16 cellular contexts compared by ENCODE assay signal in genomic region chr6:105178636-105179035, GRCh38. TPM values are rescaled to one million over a fixed set of nuclear protein-coding genes. Genes with fewer than 3 reads are reported as not detected.
DNase-seq lines count a peak whose midpoint lies in the region; ATAC-seq and TF ChIP-seq lines count a peak whose summit lies in the region.
"Had no signal": no experiment of that assay in that cellular context is flagged by ENCODE, and none has a peak within 500 bp of the region (broad histone marks: within the 10 kb centered on the region; RNA-seq: fewer than 3 reads in every experiment).

No MANE protein-coding gene starts in this region.

- no peak overlapping the region for H2AK5ac ChIP-seq in IMR-90 (ENCODE audit: low read depth, low read length)

- peaks cover 33% of the 10 kb centered on the region for H3K4me1 Mint-ChIP-seq in mesothelial cell of epicardium
- H3K4me1 Mint-ChIP-seq in CD8-positive, alpha-beta memory T cell = peaks cover 0 to 14% (median 2%) of the 10 kb centered on the region in 3 donors

- H4K5ac ChIP-seq in IMR-90 (ENCODE audit: low read depth, low read length) = peak overlapping the region; percentile 1; the same call in 1 of the 2 replicates

- H3K27ac ChIP-seq in ACC112 (ENCODE audit: low read depth, low read length) (peak overlapping the region; percentile 98), IMR-90 (ENCODE audit: insufficient read depth, low read length) (peak overlapping the region; percentile 43; the same call in 1 of the 2 replicates)
- H3K27ac ChIP-seq in CD8-positive, alpha-beta memory T cell (ENCODE audit: low read depth, low read length) = no peak overlapping the region
- H3K27ac ChIP-seq: BLaER1, gastroesophageal sphincter, left lung had no signal

- peaks cover 2% of the 10 kb centered on the region for H3K36me3 Mint-ChIP-seq in mesothelial cell of epicardium
- no peaks in the 10 kb centered on the region for H3K36me3 Mint-ChIP-seq in CD8-positive, alpha-beta memory T cell
- H3K36me3 Mint-ChIP-seq: activated naive CD4-positive, alpha-beta T cell treated with anti-CD3 and anti-CD28 coated beads, Interleukin-2, amount 10 ng/mL, durations not matched to agents 7 days and 5 days had no signal

- CTCF ChIA-PET in IMR-90 (lab: Yijun Ruan, JAX) = no interaction called here
- CTCF ChIA-PET in CD8-positive, alpha-beta memory T cell (lab: Charles Lee) = no interaction called here

- no peak overlapping the region; the same call in 1 of the 2 replicates for H3K14ac ChIP-seq in IMR-90 (replicated peaks; ENCODE audit: low read depth, low read length)

- no peaks in the 10 kb centered on the region; the same call in 1 of the 2 replicates for H3K9me1 ChIP-seq in IMR-90 (ENCODE audit: insufficient read depth, low read length)

- peaks cover 2% of the 10 kb centered on the region for H3K9me3 Mint-ChIP-seq in mesothelial cell of epicardium
- no peaks in the 10 kb centered on the region for H3K9me3 Mint-ChIP-seq in CD8-positive, alpha-beta memory T cell
- H3K9me3 Mint-ChIP-seq: activated naive CD4-positive, alpha-beta T cell treated with anti-CD3 and anti-CD28 coated beads, Interleukin-2, amount 10 ng/mL, durations not matched to agents 7 days and 5 days had no signal

- H4K91ac ChIP-seq in IMR-90 (ENCODE audit: insufficient read depth, low read depth, low read length) = peak overlapping the region; percentile 33; the same call in 1 of the 2 replicates

- H2AK9ac ChIP-seq in IMR-90 (replicated peaks; ENCODE audit: low read depth, low read length, poor library complexity) = no peak overlapping the region

- H3K27ac Mint-ChIP-seq in mesothelial cell of epicardium = peak overlapping the region; percentile 90
- H3K27ac Mint-ChIP-seq in CD8-positive, alpha-beta memory T cell = no peak overlapping the region
- H3K27ac Mint-ChIP-seq: activated naive CD4-positive, alpha-beta T cell treated with anti-CD3 and anti-CD28 coated beads, Interleukin-2, amount 10 ng/mL, durations not matched to agents 7 days and 5 days had no signal

- peak overlapping the region; percentile 56; the same call in 1 of the 2 replicates for H3K18ac ChIP-seq in IMR-90 (ENCODE audit: low read depth, low read length)

- peaks cover 17% of the 10 kb centered on the region for H3K79me2 ChIP-seq in ACC112 (ENCODE audit: control insufficient read depth, insufficient read depth, low read length, unreplicated experiment)

- peak overlapping the region; percentile 99 for H2BK5ac ChIP-seq in IMR-90 (ENCODE audit: low read depth, low read length, poor library complexity, severe bottlenecking)

- peak overlapping the region; percentile 73 for H3K4me3 Mint-ChIP-seq in mesothelial cell of epicardium
- H3K4me3 Mint-ChIP-seq in CD8-positive, alpha-beta memory T cell = peak overlapping the region in 1 of 7 donors; percentile 8
- H3K4me3 Mint-ChIP-seq: activated naive CD4-positive, alpha-beta T cell treated with anti-CD3 and anti-CD28 coated beads, Interleukin-2, amount 10 ng/mL, durations not matched to agents 7 days and 5 days had no signal

- no peak; the same call in 1 of the 2 replicates for TF ChIP-seq POLR2A in IMR-90 (IDR thresholded peaks at IDR 0.05; ENCODE audit: low read depth, low read length)

- peak overlapping the region; percentile 58 to 79; a peak in 3 of 4 replicates for H4K8ac ChIP-seq in IMR-90 (ENCODE audit: low read depth in 2 of 2, low read length in 2 of 2)

- H3K9ac ChIP-seq in IMR-90 (ENCODE audit: low read depth, low read length) = no peak overlapping the region
- H3K9ac ChIP-seq: BLaER1 had no signal

- peaks cover 4 to 33% of the 10 kb centered on the region in 2 experiments; a peak in 3 of 4 replicates for H3K79me1 ChIP-seq in IMR-90 (ENCODE audit: low read depth in 1 of 2, low read length in 2 of 2)

- H3K4me2 ChIP-seq in IMR-90 (ENCODE audit: low read depth, low read length) = peak overlapping the region; percentile 85; the same call in 1 of the 2 replicates

- no peaks in the 10 kb centered on the region for H3K27me3 Mint-ChIP-seq in mesothelial cell of epicardium (ENCODE audit: low read depth)
- peaks cover 33 to 59% of the 10 kb centered on the region in 2 donors for H3K27me3 Mint-ChIP-seq in CD8-positive, alpha-beta memory T cell

- H2BK20ac ChIP-seq in IMR-90 (ENCODE audit: low read depth, low read length) = peak overlapping the region; percentile 75; the same call in 1 of the 2 replicates

- H3K56ac ChIP-seq in IMR-90 (ENCODE audit: extremely low read depth, insufficient read depth, low read length) = peak overlapping the region; percentile 66; the same call in 1 of the 2 replicates

- no peaks in the 10 kb centered on the region for H3K27me3 ChIP-seq in ACC112 (ENCODE audit: insufficient read depth, low read length)
- no peaks in the 10 kb centered on the region for H3K27me3 ChIP-seq in IMR-90 (ENCODE audit: control insufficient read depth, insufficient read depth, low read length)
- no peaks in the 10 kb centered on the region for H3K27me3 ChIP-seq in CD8-positive, alpha-beta memory T cell (ENCODE audit: insufficient read depth, low read length, poor library complexity, severe bottlenecking)

- WGBS in IMR-90 (ENCODE audit: extremely low coverage in 2 of 2, insufficient read length in 1 of 2), 2 experiments = 80% methylated on average over 1 of the region's 5 CpGs; no CpG with 5 or more reads in 1 of the 2 experiments

- H3K4me1 ChIP-seq in ACC112 (ENCODE audit: control insufficient read depth, insufficient read depth, low read length, unreplicated experiment) = peaks cover 16% of the 10 kb centered on the region
- H3K4me1 ChIP-seq in IMR-90 (ENCODE audit: control insufficient read depth, insufficient read depth, low read length) = peaks cover 2% of the 10 kb centered on the region; the same call in 1 of the 2 replicates
- no peaks in the 10 kb centered on the region for H3K4me1 ChIP-seq in CD8-positive, alpha-beta memory T cell (ENCODE audit: insufficient read depth, low read length)

- in situ Hi-C loops in IMR-90 (cut with MboI; ENCODE audit: low sequenced_read_pairs) = no loop called here
- in situ Hi-C loops in ACHN (cut with HindIII; ENCODE audit: low pct_ligation_motif_present, low pct_unique_long_range_greater_than_20kb, low sequenced_read_pairs) = no loop called here

- intact Hi-C loops in IMR-90 (cut with micrococcal nuclease) = loop anchor here (5.0 kb wide), 2 partner anchors 64 to 184 kb away; no protein-coding TSS in a partner anchor

- DNase-seq in IMR-90 (no peak), dermis blood vessel endothelial cell (peak; percentile 7), mesothelial cell of epicardium (ENCODE audit: low spot score in 2 of 2, unreplicated experiment in 2 of 2) (no peak), ACHN (no peak), C1 segment of cervical spinal cord (lab: John Stamatoyannopoulos, UW) (no peak)
- no peak for DNase-seq in CD8-positive, alpha-beta memory T cell
- DNase-seq: activated naive CD4-positive, alpha-beta T cell treated with anti-CD3 and anti-CD28 coated beads, Interleukin-2, amount 10 ng/mL, durations not matched to agents 7 days and 5 days; cortex of kidney; left lung; NCI-H1105 treated with DMSO at 0.1 percent for 48 hours; NCI-H446 treated with DMSO at 0.1 percent for 48 hours; stimulated activated CD4-positive, alpha-beta T cell treated with anti-CD3 and anti-CD28 coated beads, Interleukin-1b, Interleukin-23, amount 100 ng/mL, for 48 hours had no signal

- POLR2A ChIA-PET in IMR-90 (lab: Charles Lee; ENCODE audit: unreplicated experiment) = no interaction called here
- POLR2A ChIA-PET in CD8-positive, alpha-beta memory T cell (lab: Charles Lee) = no interaction called here

- dilution Hi-C loops in IMR-90 (cut with HindIII; ENCODE audit: low sequenced_read_pairs, unreplicated experiment) = no loop called here

- H4K20me1 ChIP-seq in IMR-90 (ENCODE audit: insufficient read depth, low read length) = no peaks in the 10 kb centered on the region

- peak overlapping the region; percentile 61; the same call in 1 of the 2 replicates for H3K4ac ChIP-seq in IMR-90 (ENCODE audit: low read depth, low read length)

- BruUV-seq in IMR-90 (replicated peaks; lab: Mats Ljungman, UMichigan) = no TSS peak

- H2AFZ ChIP-seq in ACC112 (ENCODE audit: low read length, unreplicated experiment) (peak overlapping the region; percentile 72), IMR-90 (replicated peaks; ENCODE audit: low read length, poor library complexity) (no peak overlapping the region)

- peak overlapping the region; percentile 77; the same call in 1 of the 2 replicates for H3K23ac ChIP-seq in IMR-90 (ENCODE audit: low read depth, low read length)

- no peaks in the 10 kb centered on the region; the same call in 1 of the 2 replicates for H3K9me3 ChIP-seq in IMR-90 (ENCODE audit: control insufficient read depth, insufficient read depth, low read length)
- H3K9me3 ChIP-seq in CD8-positive, alpha-beta memory T cell (ENCODE audit: low read length) = no peaks in the 10 kb centered on the region
- H3K9me3 ChIP-seq: gastroesophageal sphincter, left lung had no signal

- no peaks in the 10 kb centered on the region for H3K36me3 ChIP-seq in ACC112 (ENCODE audit: insufficient read depth, low read length)
- H3K36me3 ChIP-seq in IMR-90 (ENCODE audit: control insufficient read depth, insufficient read depth, low read length) = no peaks in the 10 kb centered on the region
- no peaks in the 10 kb centered on the region for H3K36me3 ChIP-seq in CD8-positive, alpha-beta memory T cell (ENCODE audit: insufficient read depth, low read length)
- H3K36me3 ChIP-seq: BLaER1, gastroesophageal sphincter, left lung had no signal

- no peak for ATAC-seq in IMR-90 (ENCODE audit: low read depth)
- ATAC-seq in HG02885 (IDR thresholded peaks at IDR 0.05; ENCODE audit: poor library complexity, unreplicated experiment) = no peak

- H2BK15ac ChIP-seq in IMR-90 (ENCODE audit: low read depth, low read length) = no peak overlapping the region

- H2BK120ac ChIP-seq in IMR-90 (ENCODE audit: low read depth, low read length) = peak overlapping the region; percentile 70

- H3K4me3 ChIP-seq in ACC112 (ENCODE audit: low read depth, low read length) (peak overlapping the region; percentile 93), IMR-90 (ENCODE audit: insufficient read depth, low read depth, low read length) (peak overlapping the region; percentile 63; the same call in 1 of the 2 replicates)
- no peak overlapping the region for H3K4me3 ChIP-seq in CD8-positive, alpha-beta memory T cell (ENCODE audit: low read length)

- TF ChIP-seq CTCF in IMR-90 (conservative IDR thresholded peaks at IDR 0.05; ENCODE audit: low read depth, low read length) = no peak
- no peak for TF ChIP-seq CTCF in mesothelial cell of epicardium (IDR thresholded peaks at IDR 0.05; ENCODE audit: unreplicated experiment)

- TF ChIP-seq RAD21 in IMR-90 (IDR thresholded peaks at IDR 0.05; ENCODE audit: low read length) = no peak

RNA-seq across cellular contexts. Expression of gene POPDC3, which starts 1.2 kb away (rescaled TPM):
- total RNA-seq in IMR-90 (2012; rRNA removed) = 25.8 and 29.4 TPM in 2 replicates
- polyA plus RNA-seq in IMR-90 (2012; rRNA removed) = 19.7 and 22.7 TPM in 2 replicates
- polyA plus RNA-seq in IMR-90 (2012; cell fraction: cytosol; rRNA removed) = 3.7 and 8.9 TPM in 2 replicates
- polyA plus RNA-seq in IMR-90 (2012; cell fraction: nucleus; rRNA removed; ENCODE audit: low replicate concordance) = 1.9 and 20.4 TPM in 2 replicates
- 0.17 TPM in 1 of 2 replicates, not detected in the other for total RNA-seq in dermis blood vessel endothelial cell
- total RNA-seq in mesothelial cell of epicardium = 10.1 to 11.1 TPM (median 10.4 TPM) in 3 replicates
- not detected for total RNA-seq in CD8-positive, alpha-beta memory T cell
- not detected for polyA plus RNA-seq in CD8-positive, alpha-beta memory T cell
